8 cellular contexts compared by ENCODE assay signal in the genomic region with DNA sequence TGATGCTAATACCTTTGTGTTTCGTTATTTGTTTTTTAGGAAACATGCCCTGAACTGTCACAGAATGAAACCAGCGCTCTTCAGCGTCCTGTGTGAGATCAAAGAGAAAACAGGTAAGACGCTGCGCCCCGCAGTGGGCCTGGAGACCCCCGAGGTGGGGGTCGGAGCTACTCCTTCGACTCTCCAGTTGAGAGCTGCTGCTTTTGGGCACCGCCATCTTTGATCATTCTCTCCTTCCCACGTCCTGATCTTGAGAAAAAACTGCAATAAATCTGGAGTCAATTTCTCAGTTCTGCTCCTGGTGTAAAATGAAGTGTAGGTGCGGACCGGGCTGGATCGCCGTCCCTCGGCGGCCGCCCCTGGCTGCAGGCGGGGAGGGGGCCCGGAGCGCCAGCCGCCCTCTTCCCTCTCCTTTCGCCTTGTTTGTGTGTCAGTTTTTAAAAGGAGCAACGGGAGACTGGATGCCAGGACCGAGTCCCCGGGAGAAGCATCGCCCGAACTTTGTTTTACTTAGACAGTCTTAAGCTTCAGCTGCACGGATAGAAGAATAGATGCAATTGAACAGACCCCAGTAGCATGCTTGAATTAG. TPM values are rescaled to one million over a fixed set of nuclear protein-coding genes. Genes with fewer than 3 reads are reported as not detected.
DNase-seq lines count a peak whose midpoint lies in the region; ATAC-seq and TF ChIP-seq lines count a peak whose summit lies in the region.

No MANE protein-coding gene starts in this region.

- H3K4me3 Mint-ChIP-seq in T-helper 17 cell (peak overlapping the region; percentile 89), osteocyte (ENCODE audit: unreplicated experiment) (peak overlapping the region; percentile 96)

- H3K9me3 Mint-ChIP-seq in osteocyte (ENCODE audit: unreplicated experiment) = no peaks in the 10 kb centered on the region

- no peaks in the 10 kb centered on the region for H3K27me3 Mint-ChIP-seq in T-helper 17 cell
- no peaks in the 10 kb centered on the region for H3K27me3 Mint-ChIP-seq in osteocyte (ENCODE audit: unreplicated experiment)

- peak in 2 of 3 experiments; percentile 74 to 77 for DNase-seq in NCI-H1417 (lab: John Stamatoyannopoulos, UW)
- DNase-seq in NCI-H1417 treated with DMSO at 0.1 percent for 48 hours (lab: John Stamatoyannopoulos, UW) = no peak
- DNase-seq in T-helper 17 cell = no peak
- peak; percentile 45 for DNase-seq in fibroblast of peridontal ligament (ENCODE audit: extremely low read depth)
- no peak for DNase-seq in osteocyte (ENCODE audit: extremely low spot score, unreplicated experiment)
- no peak for DNase-seq in SHP77 treated with DMSO at 0.1 percent for 48 hours (lab: John Stamatoyannopoulos, UW)
- no peak for DNase-seq in NCI-H187 (lab: John Stamatoyannopoulos, UW)
- no peak for DNase-seq in stimulated activated CD4-positive, alpha-beta T cell treated with anti-CD3 and anti-CD28 coated beads, Interleukin-2, amount 100 ng/mL, for 48 hours

- H3K27ac Mint-ChIP-seq in T-helper 17 cell (peak overlapping the region; percentile 34), osteocyte (ENCODE audit: unreplicated experiment) (peak overlapping the region; percentile 96)

- no peak for TF ChIP-seq CTCF in osteocyte (IDR thresholded peaks at IDR 0.05)

- H3K36me3 Mint-ChIP-seq in T-helper 17 cell (ENCODE audit: low read depth) (no peaks in the 10 kb centered on the region), osteocyte (ENCODE audit: unreplicated experiment) (peaks cover 3% of the 10 kb centered on the region)

- H3K4me1 Mint-ChIP-seq in T-helper 17 cell (peaks cover 20% of the 10 kb centered on the region), osteocyte (ENCODE audit: unreplicated experiment) (peaks cover 31% of the 10 kb centered on the region)

- ATAC-seq in T-helper 17 cell = no peak

- H3K9me3 ChIP-seq in T-helper 17 cell (ENCODE audit: control insufficient read depth, low read length, poor library complexity, severe bottlenecking) = no peaks in the 10 kb centered on the region

RNA-seq across cellular contexts. Expression of a gene that starts 1.4 kb away (rescaled TPM):
- total RNA-seq in T-helper 17 cell (10 to 100 TPM; 15.5 to 18.6 TPM), osteocyte (16.0 and 16.1 TPM in 2 replicates)

RNA-seq across cellular contexts. Expression of a gene that starts 41.6 kb away (rescaled TPM):
- total RNA-seq in T-helper 17 cell = 10 to 100 TPM; 46.6 to 52.9 TPM
- 67.2 and 76.9 TPM in 2 replicates for total RNA-seq in osteocyte

Comparison
In these comparisons a context has a peak if more than half of its experiments do, and no peak if none do; other contexts are left out.
1. DNase-seq: peak in NCI-H1417 (2 of 3) and fibroblast of peridontal ligament (single experiment); none in NCI-H1417 treated with DMSO at 0.1 percent for 48 hours (single experiment), T-helper 17 cell (0 of 3), osteocyte (single experiment), SHP77 treated with DMSO at 0.1 percent for 48 hours (single experiment), NCI-H187 (0 of 2) and stimulated activated CD4-positive, alpha-beta T cell treated with anti-CD3 and anti-CD28 coated beads, Interleukin-2, amount 100 ng/mL, for 48 hours (0 of 2).